17 cellular contexts compared by ENCODE assay signal in the genomic region with DNA sequence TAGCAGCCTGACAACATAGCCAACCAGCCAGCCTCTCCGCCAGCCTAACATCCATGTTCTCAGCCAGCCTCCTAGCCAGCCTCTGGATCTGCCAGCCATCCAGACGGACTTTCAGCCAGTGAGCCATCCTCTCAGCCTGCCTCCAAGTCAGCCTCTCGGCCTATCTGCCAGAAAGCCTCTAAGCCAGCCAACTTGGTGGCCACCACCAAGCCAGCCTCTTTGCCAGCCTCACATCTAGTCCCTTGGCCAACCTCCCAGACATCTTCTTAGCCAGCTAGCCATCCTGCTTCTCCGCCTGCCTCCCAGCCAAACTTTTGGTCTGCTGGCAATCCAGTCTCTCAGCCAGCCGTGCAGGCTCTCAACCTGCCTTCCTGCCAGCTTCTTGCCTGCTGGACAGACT. TPM values are rescaled to one million over a fixed set of nuclear protein-coding genes. Genes with fewer than 3 reads are reported as not detected.
DNase-seq lines count a peak whose midpoint lies in the region; ATAC-seq and TF ChIP-seq lines count a peak whose summit lies in the region.
"Had no signal": no experiment of that assay in that cellular context is flagged by ENCODE, and none has a peak within 500 bp of the region (broad histone marks: within the 10 kb centered on the region; RNA-seq: fewer than 3 reads in every experiment).

No MANE protein-coding gene starts in this region.

- H3K9me3 ChIP-seq in mesenchymal stem cell (ENCODE audit: control insufficient read depth, low read length) (no peaks in the 10 kb centered on the region), testis (no peaks in the 10 kb centered on the region)
- no peaks in the 10 kb centered on the region for H3K9me3 ChIP-seq in CD8-positive, alpha-beta T cell (ENCODE audit: low read length)
- H3K9me3 ChIP-seq: A549, BLaER1 had no signal

- CTCF ChIA-PET in CD8-positive, alpha-beta T cell (lab: Charles Lee) = no interaction called here

- peak; percentile 86 to 98 for DNase-seq in NCI-H446 (lab: John Stamatoyannopoulos, UW)
- DNase-seq in dorsolateral prefrontal cortex = peak in 3 of 10 donors; percentile 41 to 52 (median 43)
- DNase-seq in mesenchymal stem cell = no peak
- peak in 19 of 49 donors; percentile 10 to 55 (median 28) for DNase-seq in substantia nigra (lab: John Stamatoyannopoulos, UW)
- no peak for DNase-seq in CD8-positive, alpha-beta T cell
- no peak for DNase-seq in amniotic stem cell (lab: John Stamatoyannopoulos, UW)
- DNase-seq in testis = no peak
- no peak for DNase-seq in occipital lobe (lab: John Stamatoyannopoulos, UW)
- DNase-seq: Calu3; CD4-positive, CD25-positive, alpha-beta regulatory T cell; DMS 273 treated with DMSO at 0.1 percent for 48 hours had no signal

- POLR2A ChIA-PET in CD8-positive, alpha-beta T cell (lab: Charles Lee) = no interaction called here

- H3K27ac ChIP-seq in dorsolateral prefrontal cortex (peak overlapping the region in 46 of 59 donors; percentile 0 to 77 (median 45)), mesenchymal stem cell (ENCODE audit: low read length, poor library complexity, severe bottlenecking) (no peak overlapping the region), substantia nigra (ENCODE audit: low read depth, low read length, poor library complexity, severe bottlenecking) (peak overlapping the region; percentile 42), testis (no peak overlapping the region)
- no peak overlapping the region for H3K27ac ChIP-seq in CD8-positive, alpha-beta T cell (ENCODE audit: low read depth, low read length)
- H3K27ac ChIP-seq: A549, BLaER1, HL-60 had no signal

- H3K36me3 ChIP-seq in mesenchymal stem cell (ENCODE audit: control insufficient read depth in 1 of 2, insufficient read depth in 2 of 2, low read depth in 1 of 2, low read length in 2 of 2) (no peaks in the 10 kb centered on the region), testis (ENCODE audit: low read depth, missing control alignments) (no peaks in the 10 kb centered on the region)
- no peaks in the 10 kb centered on the region for H3K36me3 ChIP-seq in CD8-positive, alpha-beta T cell (ENCODE audit: insufficient read depth, low read length)
- H3K36me3 ChIP-seq: BLaER1 had no signal

- H3K23ac ChIP-seq in mesenchymal stem cell (ENCODE audit: low read length in 2 of 2) = no peak overlapping the region

- TF ChIP-seq CTCF in dorsolateral prefrontal cortex (IDR thresholded peaks at IDR 0.05 in 54 of 56, conservative IDR thresholded peaks at IDR 0.05 in 2 of 56; ENCODE audit: low read depth in 1 of 56, partially characterized antibody in 56 of 56) (no peak), testis (IDR thresholded peaks at IDR 0.05) (no peak)
- TF ChIP-seq CTCF in CD8-positive, alpha-beta T cell (IDR thresholded peaks at IDR 0.05) = no peak

- H2BK5ac ChIP-seq in mesenchymal stem cell (ENCODE audit: low read depth, low read length, poor library complexity, severe bottlenecking) = no peak overlapping the region

- H3K27me3 ChIP-seq in dorsolateral prefrontal cortex (no peaks in the 10 kb centered on the region), mesenchymal stem cell (ENCODE audit: control insufficient read depth in 1 of 2, insufficient read depth in 1 of 2, low read length in 2 of 2) (no peaks in the 10 kb centered on the region), testis (no peaks in the 10 kb centered on the region)
- H3K27me3 ChIP-seq in CD8-positive, alpha-beta T cell (ENCODE audit: insufficient read depth, low read length) = no peaks in the 10 kb centered on the region
- H3K27me3 ChIP-seq: BLaER1 had no signal

- peak overlapping the region; percentile 5 for H2AFZ ChIP-seq in mesenchymal stem cell (ENCODE audit: low read depth, low read length)

- H3K27ac Mint-ChIP-seq in CD8-positive, alpha-beta T cell = no peak overlapping the region
- H3K27ac Mint-ChIP-seq: CD4-positive, CD25-positive, alpha-beta regulatory T cell had no signal

- no peak overlapping the region for H3K4ac ChIP-seq in mesenchymal stem cell (ENCODE audit: low read depth in 1 of 2, low read length in 2 of 2)

- no peak overlapping the region for H2BK120ac ChIP-seq in mesenchymal stem cell (ENCODE audit: low read depth, low read length)

- no peaks in the 10 kb centered on the region for H3K27me3 Mint-ChIP-seq in CD8-positive, alpha-beta T cell (ENCODE audit: low read depth)
- H3K27me3 Mint-ChIP-seq: CD4-positive, CD25-positive, alpha-beta regulatory T cell had no signal

- H3K4me2 ChIP-seq in mesenchymal stem cell (ENCODE audit: low read length, poor library complexity, severe bottlenecking) = no peak overlapping the region
- H3K4me2 ChIP-seq: A549, BLaER1 had no signal

- H3K4me1 ChIP-seq in mesenchymal stem cell (ENCODE audit: control insufficient read depth, insufficient read depth, low read depth, low read length) (peaks cover 3% of the 10 kb centered on the region), testis (no peaks in the 10 kb centered on the region)
- peaks cover 11% of the 10 kb centered on the region for H3K4me1 ChIP-seq in CD8-positive, alpha-beta T cell (ENCODE audit: insufficient read depth, low read length)
- H3K4me1 ChIP-seq: A549 had no signal

- H4K8ac ChIP-seq in mesenchymal stem cell (ENCODE audit: low read length) = no peak overlapping the region

- H3K4me1 Mint-ChIP-seq in CD8-positive, alpha-beta T cell (ENCODE audit: low read depth) = peaks cover 22% of the 10 kb centered on the region

- no peak overlapping the region for H2BK15ac ChIP-seq in mesenchymal stem cell (ENCODE audit: low read depth, poor library complexity, severe bottlenecking)

- H3K18ac ChIP-seq in mesenchymal stem cell (ENCODE audit: low read depth in 1 of 2, low read length in 2 of 2) = no peak overlapping the region

- H2BK12ac ChIP-seq in mesenchymal stem cell (ENCODE audit: low read length in 2 of 2) = no peak overlapping the region

- H3K4me3 Mint-ChIP-seq in CD8-positive, alpha-beta T cell = no peak overlapping the region
- H3K4me3 Mint-ChIP-seq: CD4-positive, CD25-positive, alpha-beta regulatory T cell had no signal

- no peak for TF ChIP-seq POLR2A in testis (IDR thresholded peaks at IDR 0.05)

- peak overlapping the region in 1 of 2 experiments; percentile 3 for H3K14ac ChIP-seq in mesenchymal stem cell (ENCODE audit: low read length in 2 of 2)

- intact Hi-C loops in dorsolateral prefrontal cortex (cut with DNase I) = no loop called here
- intact Hi-C loops in CD8-positive, alpha-beta T cell (cut with DNase I, micrococcal nuclease) = no loop called here
- intact Hi-C loops in testis (cut with DNase I; ENCODE audit: low total_unique reads) = no loop called here

- no peaks in the 10 kb centered on the region for H3K79me1 ChIP-seq in mesenchymal stem cell (replicated peaks; ENCODE audit: low read length, poor library complexity, severe bottlenecking)

- no peak overlapping the region for H4K91ac ChIP-seq in mesenchymal stem cell (ENCODE audit: low read length)

- H3K9ac ChIP-seq in mesenchymal stem cell (ENCODE audit: low read length) = no peak overlapping the region
- H3K9ac ChIP-seq: BLaER1 had no signal

- H3K4me3 ChIP-seq in dorsolateral prefrontal cortex (no peak overlapping the region), mesenchymal stem cell (ENCODE audit: insufficient read depth in 1 of 2, low read depth in 1 of 2, low read length in 2 of 2) (peak overlapping the region in 1 of 2 experiments; percentile 11), testis (no peak overlapping the region)
- H3K4me3 ChIP-seq in CD8-positive, alpha-beta T cell (ENCODE audit: low read depth, low read length) = no peak overlapping the region
- H3K4me3 ChIP-seq: A549, BLaER1 had no signal

- H3K36me3 Mint-ChIP-seq in CD8-positive, alpha-beta T cell = no peaks in the 10 kb centered on the region
- H3K36me3 Mint-ChIP-seq: CD4-positive, CD25-positive, alpha-beta regulatory T cell had no signal

- WGBS in mesenchymal stem cell = 69% methylated on average over 5 of the region's 5 CpGs
- WGBS in testis, 2 donors = 92 to 96% methylated on average over 5 of the region's 5 CpGs

- no peaks in the 10 kb centered on the region for H3K9me3 Mint-ChIP-seq in CD8-positive, alpha-beta T cell

- no peak overlapping the region for H2AK5ac ChIP-seq in mesenchymal stem cell (ENCODE audit: low read length, severe bottlenecking)

- ATAC-seq in CD8-positive, alpha-beta T cell = no peak
- ATAC-seq: A549, HCT116 had no signal

RNA-seq across cellular contexts. Expression of gene ARAP2, which starts 16.4 kb away (rescaled TPM):
- total RNA-seq in dorsolateral prefrontal cortex (100 to 1,000 TPM in 119 of 120 experiments, 10 to 100 TPM in 1; 87.3 to 271 (median 162) TPM), testis (10 to 100 TPM; 81.1 to 91.0 TPM), occipital lobe (91.2 TPM)
- polyA plus RNA-seq in mesenchymal stem cell (2013, experiment 1 of 2) = 0.18 TPM
- 0.16 TPM for polyA plus RNA-seq in mesenchymal stem cell (2013, experiment 2 of 2)
- 10 to 100 TPM; 91.0 to 95.8 TPM for total RNA-seq in CD8-positive, alpha-beta T cell
- 10.9 TPM for polyA plus RNA-seq in testis (ENCODE audit: insufficient read depth, low read depth, low replicate concordance)

RNA-seq across cellular contexts. Expression of gene DTHD1, which starts 20.7 kb away (rescaled TPM):
- total RNA-seq in dorsolateral prefrontal cortex (1 to 10 TPM in 43 of 120 experiments, under 1 TPM in 69, not detected in 8; 0.13 to 4.1 (median 0.81) TPM), testis (1 to 10 TPM; 1.0 to 4.3 TPM), occipital lobe (0.94 TPM)
- polyA plus RNA-seq in mesenchymal stem cell (2013, experiment 1 of 2) = not detected
- not detected for polyA plus RNA-seq in mesenchymal stem cell (2013, experiment 2 of 2)
- 1 to 10 TPM; 1.9 to 2.1 TPM for total RNA-seq in CD8-positive, alpha-beta T cell
- 5.8 TPM for polyA plus RNA-seq in testis (ENCODE audit: insufficient read depth, low read depth, low replicate concordance)
- total RNA-seq: Calu3, Daoy had no signal
- polyA plus RNA-seq: A549, AG04450 had no signal

Comparison
In these comparisons a context has a peak if more than half of its experiments do, and no peak if none do; other contexts are left out.
1. DNase-seq: peak in NCI-H446 (2 of 2); none in mesenchymal stem cell (single experiment), CD8-positive, alpha-beta T cell (0 of 7), amniotic stem cell (single experiment), testis (single experiment) and occipital lobe (single experiment).
2. H3K27ac ChIP-seq: peak in dorsolateral prefrontal cortex (46 of 59) and substantia nigra (single experiment); none in mesenchymal stem cell (single experiment), CD8-positive, alpha-beta T cell (single experiment) and testis (0 of 2).